In genomic region chr5:5424736-5425135, GRCh38 we compare ENCODE assay signal across 14 cellular contexts. TPM values are rescaled to one million over a fixed set of nuclear protein-coding genes. Genes with fewer than 3 reads are reported as not detected.
DNase-seq lines count a peak whose midpoint lies in the region; ATAC-seq, FAIRE-seq and TF ChIP-seq lines count a peak whose summit lies in the region.
"Had no signal": no experiment of that assay in that cellular context is flagged by ENCODE, and none has a peak within 500 bp of the region (broad histone marks: within the 10 kb centered on the region; RNA-seq: fewer than 3 reads in every experiment).

No MANE protein-coding gene starts in this region.

- TF ChIP-seq EP300 in A549 (IDR thresholded peaks at IDR 0.05): no peak

- peaks cover 5% of the 10 kb centered on the region; the same call in 1 of the 2 replicates for H3F3A ChIP-seq in SU-DHL-6 (ENCODE audit: insufficient read depth)

- H3K4me1 ChIP-seq in A549 (peaks cover 18% of the 10 kb centered on the region; the same call in 2 of the 3 replicates), hepatocyte (ENCODE audit: insufficient read depth) (peaks cover 29% of the 10 kb centered on the region)
- H3K4me1 ChIP-seq in BLaER1 treated with 17β-estradiol and CSF1 and Interleukin-3, amounts not matched to agents 10 nM and 100 nM: peaks cover 28 to 36% (median 32%) of the 10 kb centered on the region in 10 experiments

- TF ChIP-seq CTCF in A549 (IDR thresholded peaks at IDR 0.05) (no peak), SU-DHL-6 (IDR thresholded peaks at IDR 0.05; ENCODE audit: insufficient read depth, low read length, poor library complexity, severe bottlenecking) (no peak), hepatocyte (IDR thresholded peaks at IDR 0.05; ENCODE audit: poor library complexity) (no peak), GM13976 (IDR thresholded peaks at IDR 0.05; ENCODE audit: borderline replicate concordance, control extremely low read depth, extremely low read depth, insufficient read depth, missing control alignments) (no peak)

- no peak overlapping the region for H2AFZ ChIP-seq in SU-DHL-6 (ENCODE audit: low read depth, low read length, severe bottlenecking)
- H2AFZ ChIP-seq in hepatocyte: no peak overlapping the region

- no peak overlapping the region for H3K27ac ChIP-seq in A549
- H3K27ac ChIP-seq in BLaER1 treated with 17β-estradiol and CSF1 and Interleukin-3, amounts not matched to agents 10 nM and 100 nM: no peak overlapping the region
- no peak overlapping the region for H3K27ac ChIP-seq in SU-DHL-6 (ENCODE audit: low read depth, low read length)
- no peak overlapping the region for H3K27ac ChIP-seq in hepatocyte
- H3K27ac ChIP-seq: heart right ventricle had no signal

- 90% methylated on average over 2 of the region's 2 CpGs for WGBS in A549 (ENCODE audit: missing lambda C conversion rate)
- 91% methylated on average over 2 of the region's 2 CpGs for WGBS in hepatocyte (ENCODE audit: low lambda C conversion rate, missing lambda C conversion rate)

- H3K79me2 ChIP-seq in SU-DHL-6 (ENCODE audit: insufficient read depth, low read length) (peaks cover 70% of the 10 kb centered on the region), hepatocyte (peaks cover 71% of the 10 kb centered on the region)

- TF ChIP-seq RAD21 in A549 (conservative IDR thresholded peaks at IDR 0.05 in 1 of 2, IDR thresholded peaks at IDR 0.05 in 1 of 2): no peak

- peaks cover 5% of the 10 kb centered on the region for H3K9me3 ChIP-seq in A549
- no peaks in the 10 kb centered on the region for H3K9me3 ChIP-seq in BLaER1 treated with 17β-estradiol and CSF1 and Interleukin-3, amounts not matched to agents 10 nM and 100 nM (replicated peaks in 1 of 11)
- no peaks in the 10 kb centered on the region for H3K9me3 ChIP-seq in SU-DHL-6 (ENCODE audit: insufficient read depth, low read length)
- no peaks in the 10 kb centered on the region for H3K9me3 ChIP-seq in hepatocyte (ENCODE audit: low read depth)
- H3K9me3 ChIP-seq: heart right ventricle had no signal

- H3K9me2 ChIP-seq in SU-DHL-6 (replicated peaks; ENCODE audit: insufficient read depth, low read length) (no peaks in the 10 kb centered on the region), hepatocyte (replicated peaks; ENCODE audit: insufficient read depth) (no peaks in the 10 kb centered on the region)

- H3K4me3 ChIP-seq in A549 (no peak overlapping the region), SU-DHL-6 (ENCODE audit: insufficient read depth, low read length, poor library complexity, severe bottlenecking) (no peak overlapping the region), hepatocyte (no peak overlapping the region)
- H3K4me3 ChIP-seq in BLaER1 treated with 17β-estradiol and CSF1 and Interleukin-3, amounts not matched to agents 10 nM and 100 nM: no peak overlapping the region

- no peak for TF ChIP-seq POLR2A in A549 (IDR thresholded peaks at IDR 0.05; ENCODE audit: low read length)

- H3K4me2 ChIP-seq in A549 (peak overlapping the region; percentile 96), SU-DHL-6 (ENCODE audit: low read depth, low read length, poor library complexity, severe bottlenecking) (peak overlapping the region; percentile 75), hepatocyte (peak overlapping the region; percentile 90)
- peak overlapping the region; percentile 87 to 97 (median 92) for H3K4me2 ChIP-seq in BLaER1 treated with 17β-estradiol and CSF1 and Interleukin-3, amounts not matched to agents 10 nM and 100 nM

- no peak for DNase-seq in A549 (ENCODE audit: low read depth in 1 of 2, low spot score in 1 of 2)
- DNase-seq in hepatocyte (ENCODE audit: low spot score): no peak
- DNase-seq in NCI-H345 treated with DMSO at 0.1 percent for 48 hours (lab: John Stamatoyannopoulos, UW; ENCODE audit: unreplicated experiment): no peak
- DNase-seq in GM13976 (ENCODE audit: low spot score): no peak
- DNase-seq: heart right ventricle, NCI-H187, NCI-H69, posterior cingulate gyrus had no signal

- in situ Hi-C loops in GM13976 (cut with MboI; ENCODE audit: low sequenced_read_pairs, unreplicated experiment): loop anchor here (25.0 kb wide), 1 partner anchor 537 kb away; no protein-coding TSS in a partner anchor

- no peak for ATAC-seq in A549
- no peak for ATAC-seq in HG02981 (IDR thresholded peaks at IDR 0.05; ENCODE audit: unreplicated experiment)
- ATAC-seq in HG02970 (IDR thresholded peaks at IDR 0.05; ENCODE audit: low FRiP score, unreplicated experiment): no peak
- ATAC-seq: activated naive CD4-positive, alpha-beta T cell treated with anti-CD3 and anti-CD28 coated beads, Interleukin-2, amount 50 U/mL, for 72 hours; heart right ventricle had no signal

- peaks cover 56 to 72% (median 71%) of the 10 kb centered on the region in 11 experiments; a peak in 21 of 22 replicates for H4K20me1 ChIP-seq in BLaER1 treated with 17β-estradiol and CSF1 and Interleukin-3, amounts not matched to agents 10 nM and 100 nM
- H4K20me1 ChIP-seq in SU-DHL-6 (ENCODE audit: low read depth, low read length) (peaks cover 11% of the 10 kb centered on the region; the same call in 1 of the 2 replicates), hepatocyte (ENCODE audit: insufficient read depth, poor library complexity, severe bottlenecking) (peaks cover 59% of the 10 kb centered on the region)

- POLR2A ChIA-PET in A549 (lab: Yijun Ruan, JAX): no interaction called here

- CTCF ChIA-PET in A549 (lab: Yijun Ruan, JAX): interaction anchor here (2.0 to 9.7 kb wide), 2 partner anchors 285 to 547 kb away, joined by 5 to 234 read pairs; partner anchors contain the start of gene ADAMTS16

- H3K9ac ChIP-seq in BLaER1 treated with 17β-estradiol and CSF1 and Interleukin-3, amounts not matched to agents 10 nM and 100 nM: no peak overlapping the region
- H3K9ac ChIP-seq in SU-DHL-6 (ENCODE audit: low read length): no peak overlapping the region

- H3K27me3 ChIP-seq in BLaER1 treated with 17β-estradiol and CSF1 and Interleukin-3, amounts not matched to agents 10 nM and 100 nM: no peaks in the 10 kb centered on the region
- no peaks in the 10 kb centered on the region for H3K27me3 ChIP-seq in SU-DHL-6 (ENCODE audit: low read length)
- no peaks in the 10 kb centered on the region for H3K27me3 ChIP-seq in hepatocyte
- H3K27me3 ChIP-seq: heart right ventricle had no signal

- peaks cover 10 to 52% (median 34%) of the 10 kb centered on the region in 11 experiments; a peak in 20 of 22 replicates for H3K36me3 ChIP-seq in BLaER1 treated with 17β-estradiol and CSF1 and Interleukin-3, amounts not matched to agents 10 nM and 100 nM
- no peaks in the 10 kb centered on the region for H3K36me3 ChIP-seq in SU-DHL-6 (ENCODE audit: low read length)
- no peaks in the 10 kb centered on the region for H3K36me3 ChIP-seq in hepatocyte (replicated peaks; ENCODE audit: insufficient read depth, low read depth)

- FAIRE-seq in A549 (lab: Jason Lieb, UNC): no peak
- FAIRE-seq: GM12891 had no signal

TF ChIP-seq in A549, 52 proteins besides CTCF, POLR2A, EP300 and RAD21:
- TF ChIP-seq MAZ (IDR thresholded peaks at IDR 0.05; ENCODE audit: borderline replicate concordance, low read depth, low read length) (no peak), NR3C1 (IDR thresholded peaks at IDR 0.05) (no peak), JUNB (IDR thresholded peaks at IDR 0.05) (no peak), ZNF302 (CRISPR knock-in tag; IDR thresholded peaks at IDR 0.05) (no peak), ZFP36 (IDR thresholded peaks at IDR 0.05; ENCODE audit: borderline replicate concordance, partially characterized antibody) (no peak), REST (IDR thresholded peaks at IDR 0.05) (no peak), SMC3 (IDR thresholded peaks at IDR 0.05) (no peak)

RNA-seq across cellular contexts. Expression of gene ICE1, which starts 2.3 kb away (rescaled TPM):
- polyA plus RNA-seq in A549 (2011; rRNA removed): 29.1 and 33.1 TPM in 2 replicates
- polyA plus RNA-seq in A549 (2012; cell fraction: cytosol; rRNA removed): 6.5 and 8.1 TPM in 2 replicates
- 8.7 and 10.4 TPM in 2 replicates for polyA plus RNA-seq in A549 (2012; cell fraction: nucleus; rRNA removed)
- polyA plus RNA-seq in A549 (2017; fragmentation: RNase III; extraction: RNeasy Plus Mini Kit Qiagen cat#74134 plus additional on column Dnase treatment): 16.3 to 17.6 TPM (median 16.9 TPM) in 3 replicates
- 39.7 and 40.8 TPM in 2 replicates for polyA minus RNA-seq in A549 (2011; rRNA and poly(A)+ RNA removed)
- 26.5 and 27.7 TPM in 2 replicates for total RNA-seq in hepatocyte
- polyA plus RNA-seq in hepatocyte: 9.5 and 18.3 TPM in 2 replicates
